9 cellular contexts compared by ENCODE assay signal in the genomic region with DNA sequence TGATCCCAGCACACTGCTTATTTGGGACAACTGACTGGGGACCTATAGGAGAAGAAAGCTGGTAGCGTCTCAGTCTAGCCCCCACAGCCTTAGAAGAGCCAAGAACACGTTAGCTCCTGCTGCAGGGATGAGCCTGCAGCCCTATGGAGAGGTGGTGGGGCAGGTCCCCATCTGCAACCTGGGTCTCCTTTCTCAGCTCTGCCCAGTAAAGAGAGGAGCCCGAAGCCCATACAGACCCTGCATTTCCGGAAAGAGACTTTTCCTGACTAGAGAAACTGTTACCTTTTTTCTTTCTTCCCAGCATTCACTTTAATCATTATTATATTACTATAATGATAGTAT. TPM values are rescaled to one million over a fixed set of nuclear protein-coding genes. Genes with fewer than 3 reads are reported as not detected.
DNase-seq lines count a peak whose midpoint lies in the region; ATAC-seq, FAIRE-seq and TF ChIP-seq lines count a peak whose summit lies in the region.
"Had no signal": no experiment of that assay in that cellular context is flagged by ENCODE, and none has a peak within 500 bp of the region (broad histone marks: within the 10 kb centered on the region; RNA-seq: fewer than 3 reads in every experiment).

No MANE protein-coding gene starts in this region.

- H3K36me3 ChIP-seq in OCI-LY3 (replicated peaks; ENCODE audit: low read depth, low read length) = peaks cover 12% of the 10 kb centered on the region
- peaks cover 7 to 12% of the 10 kb centered on the region in 2 donors for H3K36me3 ChIP-seq in esophagus (ENCODE audit: control insufficient read depth in 2 of 2, insufficient read depth in 2 of 2, low read length in 1 of 2)
- H3K36me3 ChIP-seq in pancreas = peaks cover 0 to 14% (median 0%) of the 10 kb centered on the region in 3 donors

- H3K4me1 Mint-ChIP-seq in activated CD8-positive, alpha-beta memory T cell treated with anti-CD3 and anti-CD28 coated beads, Interleukin-2, amount 10 ng/mL, durations not matched to agents 7 days and 5 days = peaks cover 25% of the 10 kb centered on the region

- H4K20me1 ChIP-seq in OCI-LY3 (ENCODE audit: insufficient read depth, low read length) = no peaks in the 10 kb centered on the region

- peaks cover 11% of the 10 kb centered on the region for H3K27me3 Mint-ChIP-seq in activated CD8-positive, alpha-beta memory T cell treated with anti-CD3 and anti-CD28 coated beads, Interleukin-2, amount 10 ng/mL, durations not matched to agents 7 days and 5 days

- DNase-seq in activated CD8-positive, alpha-beta memory T cell treated with anti-CD3 and anti-CD28 coated beads, Interleukin-2, amount 10 ng/mL, durations not matched to agents 7 days and 5 days = no peak
- DNase-seq in activated CD8-positive, alpha-beta memory T cell treated with anti-CD3 and anti-CD28 coated beads for 24 hours = no peak
- DNase-seq in pancreas (no peak), pons (ENCODE audit: low spot score) (no peak), hypothalamus (lab: John Stamatoyannopoulos, UW) (no peak), globus pallidus (ENCODE audit: low spot score) (no peak)

- no peak for FAIRE-seq in pancreas (lab: Jason Lieb, UNC)

- peak overlapping the region; percentile 94 for H3K9ac ChIP-seq in OCI-LY3 (ENCODE audit: low read length)

- peak overlapping the region; percentile 93 for H3K4me3 ChIP-seq in OCI-LY3 (ENCODE audit: low read length)
- peak overlapping the region; percentile 85 to 88 for H3K4me3 ChIP-seq in esophagus (ENCODE audit: low read depth in 1 of 2, low read length in 2 of 2)
- peak overlapping the region; percentile 77 to 98 (median 94) for H3K4me3 ChIP-seq in pancreas

- 4 to 7% methylated on average over 4 of the region's 4 CpGs for WGBS in esophagus, 2 donors
- WGBS in pancreas, 2 donors = 3 to 4% methylated on average over 4 of the region's 4 CpGs

- H3K4me1 ChIP-seq in OCI-LY3 (ENCODE audit: low read length) (peaks cover 9% of the 10 kb centered on the region), esophagus (ENCODE audit: control insufficient read depth in 2 of 2, insufficient read depth in 2 of 2, low read length in 1 of 2) (no peaks in the 10 kb centered on the region), pancreas (peaks cover 0 to 13% (median 10%) of the 10 kb centered on the region in 3 donors)

- peaks cover 36% of the 10 kb centered on the region for H3K79me2 ChIP-seq in OCI-LY3 (ENCODE audit: low read length)

- H3K27ac ChIP-seq in OCI-LY3 (ENCODE audit: low read length) = peak overlapping the region; percentile 39; the same call in 1 of the 2 replicates
- no peak overlapping the region for H3K27ac ChIP-seq in esophagus (ENCODE audit: low read depth in 2 of 2, low read length in 1 of 2)
- no peak overlapping the region for H3K27ac ChIP-seq in pancreas

- H3K4me2 ChIP-seq in OCI-LY3 (ENCODE audit: low read length) = peak overlapping the region; percentile 68

- peak; percentile 2 for ATAC-seq in activated CD8-positive, alpha-beta memory T cell treated with anti-CD3 and anti-CD28 coated beads, Interleukin-2, amount 10 ng/mL, durations not matched to agents 7 days and 5 days
- peak; percentile 18 to 38 (median 22) for ATAC-seq in pancreas

- no peaks in the 10 kb centered on the region for H3K9me3 ChIP-seq in OCI-LY3 (ENCODE audit: insufficient read depth, low read length)
- no peaks in the 10 kb centered on the region for H3K9me3 ChIP-seq in esophagus (ENCODE audit: control insufficient read depth in 2 of 2, insufficient read depth in 1 of 2, low read depth in 1 of 2, low read length in 1 of 2)
- no peaks in the 10 kb centered on the region for H3K9me3 ChIP-seq in pancreas

- CTCF ChIA-PET in activated CD8-positive, alpha-beta memory T cell treated with anti-CD3 and anti-CD28 coated beads, Interleukin-2, amount 10 ng/mL, durations not matched to agents 7 days and 5 days (lab: Charles Lee) = interaction anchor here (0.8 to 1.1 kb wide), 3 partner anchors 53 to 517 kb away, joined by 3 to 4 read pairs (median 3); no protein-coding TSS in a partner anchor

- no peaks in the 10 kb centered on the region for H3K9me3 Mint-ChIP-seq in activated CD8-positive, alpha-beta memory T cell treated with anti-CD3 and anti-CD28 coated beads, Interleukin-2, amount 10 ng/mL, durations not matched to agents 7 days and 5 days (ENCODE audit: low read depth)

- H3K4me3 Mint-ChIP-seq in activated CD8-positive, alpha-beta memory T cell treated with anti-CD3 and anti-CD28 coated beads, Interleukin-2, amount 10 ng/mL, durations not matched to agents 7 days and 5 days = peak overlapping the region; percentile 97

- intact Hi-C loops in pancreas (cut with DNase I) = no loop called here

- H3K36me3 Mint-ChIP-seq in activated CD8-positive, alpha-beta memory T cell treated with anti-CD3 and anti-CD28 coated beads, Interleukin-2, amount 10 ng/mL, durations not matched to agents 7 days and 5 days = peaks cover 11% of the 10 kb centered on the region

- H2AFZ ChIP-seq in OCI-LY3 (ENCODE audit: low read depth, low read length) = no peak overlapping the region

- peak overlapping the region; percentile 91 for H3K27ac Mint-ChIP-seq in activated CD8-positive, alpha-beta memory T cell treated with anti-CD3 and anti-CD28 coated beads, Interleukin-2, amount 10 ng/mL, durations not matched to agents 7 days and 5 days

- TF ChIP-seq CTCF in OCI-LY3 (IDR thresholded peaks at IDR 0.05; ENCODE audit: low read depth, low read length) (no peak), pancreas (IDR thresholded peaks at IDR 0.05) (no peak)

- H3K27me3 ChIP-seq in OCI-LY3 (ENCODE audit: low read depth, low read length) = peaks cover 12% of the 10 kb centered on the region; the same call in 1 of the 2 replicates
- H3K27me3 ChIP-seq in esophagus (ENCODE audit: control insufficient read depth in 1 of 2, insufficient read depth in 2 of 2, low read length in 2 of 2) = no peaks in the 10 kb centered on the region
- H3K27me3 ChIP-seq in pancreas = no peaks in the 10 kb centered on the region

RNA-seq across cellular contexts. Expression of gene METTL22, which starts 0.8 kb away (rescaled TPM):
- 10 to 100 TPM; 29.5 to 40.0 TPM for total RNA-seq in activated CD8-positive, alpha-beta memory T cell treated with anti-CD3 and anti-CD28 coated beads, Interleukin-2, amount 10 ng/mL, durations not matched to agents 7 days and 5 days
- 10 to 100 TPM; 12.3 to 16.6 TPM for polyA plus RNA-seq in esophagus
- 10 to 100 TPM in 5 of 6 donors, 1 to 10 TPM in 1; 9.7 to 19.3 (median 14.3) TPM for total RNA-seq in pancreas
- polyA plus RNA-seq in pancreas = 10 to 100 TPM; 28.6 to 38.9 TPM

RNA-seq across cellular contexts. Expression of gene TMEM114, which starts 32.0 kb away (rescaled TPM):
- total RNA-seq in activated CD8-positive, alpha-beta memory T cell treated with anti-CD3 and anti-CD28 coated beads, Interleukin-2, amount 10 ng/mL, durations not matched to agents 7 days and 5 days = not detected
- polyA plus RNA-seq in esophagus (under 1 TPM in 1 of 2 donors, not detected in 1; 0.26 TPM), pancreas (not detected)
- not detected for total RNA-seq in pancreas
- polyA plus RNA-seq: adipose tissue had no signal

RNA-seq across cellular contexts. Expression of gene ABAT, which starts 52.1 kb away (rescaled TPM):
- total RNA-seq in activated CD8-positive, alpha-beta memory T cell treated with anti-CD3 and anti-CD28 coated beads, Interleukin-2, amount 10 ng/mL, durations not matched to agents 7 days and 5 days = 1 to 10 TPM; 4.0 to 7.8 TPM
- polyA plus RNA-seq in esophagus (1 to 10 TPM; 4.6 to 9.5 TPM), pancreas (10 to 100 TPM; 26.0 to 30.4 TPM)
- 10 to 100 TPM; 21.5 to 50.2 (median 29.1) TPM for total RNA-seq in pancreas
